Comparison of ENCODE assay signal across 20 cellular contexts in the genomic region with DNA sequence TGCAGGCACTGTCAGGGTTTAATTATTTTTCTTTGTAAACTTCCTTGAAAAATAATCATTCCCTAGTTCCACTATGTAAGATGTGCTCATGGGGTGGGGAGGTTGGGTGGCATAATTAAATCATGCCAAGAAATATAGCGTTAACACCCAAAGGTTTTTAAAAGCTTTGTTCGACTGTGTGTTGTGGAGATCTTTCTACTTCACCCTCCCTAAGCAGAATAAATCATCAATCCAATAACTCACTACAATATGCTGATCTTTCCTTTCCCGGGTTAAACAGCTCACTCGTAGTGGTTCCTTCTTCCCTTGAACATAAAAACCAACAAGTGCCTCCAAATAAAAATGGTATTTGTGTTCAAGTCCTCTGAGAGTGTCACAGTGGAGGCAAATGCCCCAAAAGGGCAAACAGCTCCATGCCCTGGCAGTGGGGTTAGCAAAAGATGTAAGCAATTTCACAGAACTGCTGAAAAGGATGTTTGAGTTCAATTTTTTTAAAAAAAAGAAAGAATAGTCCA.
A peak's percentile ranks its signal among the peaks of the same experiment; 100 is the strongest.
DNase-seq lines count a peak whose midpoint lies in the region; ATAC-seq and TF ChIP-seq lines count a peak whose summit lies in the region.
"Had no signal": no experiment of that assay in that cellular context is flagged by ENCODE, and none has a peak within 500 bp of the region (broad histone marks: within the 10 kb centered on the region; RNA-seq: fewer than 3 reads in every experiment).

No MANE protein-coding gene starts in this region.

- no peaks in the 10 kb centered on the region for H4K20me1 ChIP-seq in GM23338 (replicated peaks; ENCODE audit: insufficient read depth)
- no peaks in the 10 kb centered on the region for H4K20me1 ChIP-seq in smooth muscle cell (ENCODE audit: low read depth)

- H3K9ac ChIP-seq in iPS-20b (ENCODE audit: low read depth, low read length) (peak overlapping the region; percentile 5; the same call in 1 of the 2 replicates), smooth muscle cell (ENCODE audit: low read depth) (no peak overlapping the region)

- H3K79me2 ChIP-seq in GM23338 (replicated peaks; ENCODE audit: insufficient read depth): no peaks in the 10 kb centered on the region
- no peaks in the 10 kb centered on the region for H3K79me2 ChIP-seq in smooth muscle cell (ENCODE audit: low read depth)

- no peaks in the 10 kb centered on the region for H3K9me2 ChIP-seq in GM23338 (ENCODE audit: insufficient read depth)

- peaks cover 50% of the 10 kb centered on the region for H3K4me1 Mint-ChIP-seq in GM23338
- H3K4me1 Mint-ChIP-seq: activated naive CD8-positive, alpha-beta T cell treated with anti-CD3 and anti-CD28 coated beads for 36 hours had no signal

- 67% methylated on average over 4 of the region's 4 CpGs for WGBS in smooth muscle cell (ENCODE audit: low lambda C conversion rate)

- H3K27me3 ChIP-seq in GM23338 (ENCODE audit: insufficient read depth) (no peaks in the 10 kb centered on the region), iPS-20b (ENCODE audit: insufficient read depth, low read length) (no peaks in the 10 kb centered on the region), smooth muscle cell (ENCODE audit: low read depth) (no peaks in the 10 kb centered on the region)
- H3K27me3 ChIP-seq: right lobe of liver had no signal

- peak overlapping the region; percentile 1 for H2AFZ ChIP-seq in GM23338
- peak overlapping the region; percentile 5 for H2AFZ ChIP-seq in smooth muscle cell (ENCODE audit: low read depth)

- peaks cover 61% of the 10 kb centered on the region for H3K4me1 ChIP-seq in GM23338 (ENCODE audit: insufficient read depth)
- H3K4me1 ChIP-seq in iPS-20b (ENCODE audit: insufficient read depth, low read length): peaks cover 23% of the 10 kb centered on the region
- H3K4me1 ChIP-seq in smooth muscle cell (ENCODE audit: low read depth): peaks cover 28% of the 10 kb centered on the region
- H3K4me1 ChIP-seq: heart left ventricle, right lobe of liver had no signal

- no peak for ATAC-seq in GM23338
- ATAC-seq: right lobe of liver had no signal

- peaks cover 12% of the 10 kb centered on the region for H3K27me3 Mint-ChIP-seq in GM23338 (ENCODE audit: insufficient read depth, low read depth, poor library complexity)

- peaks cover 3% of the 10 kb centered on the region for H3F3A ChIP-seq in GM23338 (replicated peaks; ENCODE audit: low read depth)
- H3F3A ChIP-seq in smooth muscle cell (ENCODE audit: low read depth): peaks cover 7% of the 10 kb centered on the region

- H3K27ac ChIP-seq in GM23338 (ENCODE audit: low read depth): no peak overlapping the region; the same call in 1 of the 2 replicates
- peak overlapping the region; percentile 92 for H3K27ac ChIP-seq in angular gyrus (ENCODE audit: low read depth, low read length)
- no peak overlapping the region for H3K27ac ChIP-seq in iPS-20b (ENCODE audit: low read length)
- peak overlapping the region; percentile 70 for H3K27ac ChIP-seq in smooth muscle cell (ENCODE audit: low read depth)
- H3K27ac ChIP-seq: right lobe of liver had no signal

- H3K4me2 ChIP-seq in GM23338 (peak overlapping the region; percentile 43), smooth muscle cell (peak overlapping the region; percentile 66)

- H3K9me3 ChIP-seq in iPS-20b (ENCODE audit: insufficient read depth, low read depth, low read length) (no peaks in the 10 kb centered on the region), smooth muscle cell (replicated peaks; ENCODE audit: low read depth) (no peaks in the 10 kb centered on the region)
- H3K9me3 ChIP-seq: heart left ventricle, right lobe of liver had no signal

- H3K4me3 Mint-ChIP-seq in GM23338: no peak overlapping the region
- H3K4me3 Mint-ChIP-seq: activated naive CD8-positive, alpha-beta T cell treated with anti-CD3 and anti-CD28 coated beads for 36 hours; nephron had no signal

- no peaks in the 10 kb centered on the region for H3K36me3 Mint-ChIP-seq in GM23338 (ENCODE audit: low read depth)
- H3K36me3 Mint-ChIP-seq: activated naive CD8-positive, alpha-beta T cell treated with anti-CD3 and anti-CD28 coated beads for 36 hours had no signal

- DNase-seq in GM23338 (ENCODE audit: low spot score) (no peak), smooth muscle cell (lab: John Stamatoyannopoulos, UW; ENCODE audit: unreplicated experiment) (no peak), NCI-H187 treated with DMSO at 0.1 percent for 48 hours (lab: John Stamatoyannopoulos, UW) (no peak), NAMALWA (ENCODE audit: low spot score) (no peak), NCI-H748 (lab: John Stamatoyannopoulos, UW; ENCODE audit: unreplicated experiment) (no peak)
- no peak for DNase-seq in activated T-cell treated with anti-CD3 and anti-CD28 coated beads, Interleukin-2, amount 50 U/mL, for 48 hours
- DNase-seq: activated CD8-positive, alpha-beta memory T cell treated with anti-CD3 and anti-CD28 coated beads, Interleukin-2, amount 50 U/mL, for 48 hours; activated naive CD8-positive, alpha-beta T cell treated with anti-CD3 and anti-CD28 coated beads for 36 hours; central memory CD4-positive, alpha-beta T cell; GOT3; heart left ventricle; left cardiac atrium; NCI-H1436; NCI-H446 treated with DMSO at 0.1 percent for 48 hours; right lobe of liver; stimulated activated CD4-positive, alpha-beta T cell treated with anti-CD3 and anti-CD28 coated beads, Interleukin-4, amount 100 ng/mL, for 4 hours; SW 1271 had no signal

- H3K4me3 ChIP-seq in GM23338 (no peak overlapping the region; the same call in 1 of the 2 replicates), iPS-20b (ENCODE audit: low read length) (peak overlapping the region; percentile 1; the same call in 1 of the 2 replicates), smooth muscle cell (no peak overlapping the region)
- H3K4me3 ChIP-seq: heart left ventricle, right lobe of liver had no signal

- no peak overlapping the region for H3K27ac Mint-ChIP-seq in GM23338
- H3K27ac Mint-ChIP-seq: activated naive CD8-positive, alpha-beta T cell treated with anti-CD3 and anti-CD28 coated beads for 36 hours had no signal

- no peak for TF ChIP-seq CTCF in GM23338 (conservative IDR thresholded peaks at IDR 0.05; ENCODE audit: low read depth in 2 of 2)
- TF ChIP-seq CTCF in smooth muscle cell (IDR thresholded peaks at IDR 0.05; ENCODE audit: borderline replicate concordance, insufficient read depth, poor library complexity, severe bottlenecking): no peak

- H3K36me3 ChIP-seq in GM23338 (ENCODE audit: insufficient read depth): no peaks in the 10 kb centered on the region
- H3K36me3 ChIP-seq in iPS-20b (ENCODE audit: insufficient read depth, low read depth, low read length): no peaks in the 10 kb centered on the region
- H3K36me3 ChIP-seq in smooth muscle cell (ENCODE audit: low read depth): no peaks in the 10 kb centered on the region
- H3K36me3 ChIP-seq: heart left ventricle, right lobe of liver had no signal

- H3K9me3 Mint-ChIP-seq in GM23338: peaks cover 5% of the 10 kb centered on the region; the same call in 2 of the 3 replicates

TF ChIP-seq in GM23338, 12 proteins besides CTCF, POLR2A, EP300 and RAD21 (continues in another document):
- TF ChIP-seq, protein P1, sequence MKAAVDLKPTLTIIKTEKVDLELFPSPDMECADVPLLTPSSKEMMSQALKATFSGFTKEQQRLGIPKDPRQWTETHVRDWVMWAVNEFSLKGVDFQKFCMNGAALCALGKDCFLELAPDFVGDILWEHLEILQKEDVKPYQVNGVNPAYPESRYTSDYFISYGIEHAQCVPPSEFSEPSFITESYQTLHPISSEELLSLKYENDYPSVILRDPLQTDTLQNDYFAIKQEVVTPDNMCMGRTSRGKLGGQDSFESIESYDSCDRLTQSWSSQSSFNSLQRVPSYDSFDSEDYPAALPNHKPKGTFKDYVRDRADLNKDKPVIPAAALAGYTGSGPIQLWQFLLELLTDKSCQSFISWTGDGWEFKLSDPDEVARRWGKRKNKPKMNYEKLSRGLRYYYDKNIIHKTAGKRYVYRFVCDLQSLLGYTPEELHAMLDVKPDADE (IDR thresholded peaks at IDR 0.05): no peak
- no peak for TF ChIP-seq NANOG (IDR thresholded peaks at IDR 0.05; ENCODE audit: borderline replicate concordance)
- TF ChIP-seq EZH2 (IDR thresholded peaks at IDR 0.05; ENCODE audit: low read depth, unreplicated experiment): no peak
- no peak for TF ChIP-seq EZH2phosphoT487 (IDR thresholded peaks at IDR 0.05; ENCODE audit: unreplicated experiment)
- TF ChIP-seq JUNB (IDR thresholded peaks at IDR 0.05; ENCODE audit: unreplicated experiment): no peak
- no peak for TF ChIP-seq POLR2AphosphoS5 (IDR thresholded peaks at IDR 0.05; ENCODE audit: low read depth)
- no peak for TF ChIP-seq ZNF114 (CRISPR knock-in tag; IDR thresholded peaks at IDR 0.05)
- no peak for TF ChIP-seq ZNF331 (CRISPR knock-in tag; IDR thresholded peaks at IDR 0.05; ENCODE audit: low read depth)

Comparison
In these comparisons a context has a peak if more than half of its experiments do, and no peak if none do; other contexts are left out.
1. H3K27ac ChIP-seq: peak in angular gyrus (single experiment) and smooth muscle cell (single experiment); none in GM23338 (single experiment) and iPS-20b (single experiment).